In genomic region chr6:28218312-28219248, GRCh38 we compare ENCODE assay signal across 8 cellular contexts. TPM values are rescaled to one million over a fixed set of nuclear protein-coding genes. Genes with fewer than 3 reads are reported as not detected.
DNase-seq lines count a peak whose midpoint lies in the region; ATAC-seq and TF ChIP-seq lines count a peak whose summit lies in the region.

No MANE protein-coding gene starts in this region.

- H3K27ac ChIP-seq in BLaER1 treated with 17β-estradiol and CSF1 and Interleukin-3, amounts not matched to agents 10 nM and 100 nM = no peak overlapping the region
- H3K27ac ChIP-seq in adrenal gland (peak overlapping the region in 3 of 5 donors; percentile 63 to 88 (median 66)), parathyroid adenoma (peak overlapping the region; percentile 65)

- no peaks in the 10 kb centered on the region for H3K79me2 ChIP-seq in parathyroid adenoma

- intact Hi-C loops in adrenal gland (cut with DNase I) = loop anchor here in 1 of 2 donors (10.0 kb wide), 1 partner anchor 74 kb away; the partner anchor contains the start of gene ZKSCAN8
- intact Hi-C loops in left cardiac atrium (cut with DNase I) = no loop called here

- DNase-seq in NCI-H774 (lab: John Stamatoyannopoulos, UW) = peak; percentile 70
- peak; percentile 78 to 87 (median 85) for DNase-seq in adrenal gland
- DNase-seq in left cardiac atrium = peak; percentile 84

- peak overlapping the region; percentile 18 to 66 (median 47); a peak in 17 of 22 replicates for H3K4me2 ChIP-seq in BLaER1 treated with 17β-estradiol and CSF1 and Interleukin-3, amounts not matched to agents 10 nM and 100 nM
- H3K4me2 ChIP-seq in parathyroid adenoma (ENCODE audit: low read length) = peak overlapping the region; percentile 92

- H3K27me3 ChIP-seq in BLaER1 treated with 17β-estradiol and CSF1 and Interleukin-3, amounts not matched to agents 10 nM and 100 nM = peaks cover 47 to 86% (median 77%) of the 10 kb centered on the region in 11 experiments
- H3K27me3 ChIP-seq in adrenal gland (peaks cover 12% of the 10 kb centered on the region), parathyroid adenoma (ENCODE audit: control insufficient read depth, insufficient read depth, low read length) (no peaks in the 10 kb centered on the region)

- WGBS in adrenal gland, 4 donors = 8 to 20% (median 8%) methylated on average over 28 to 56 of the region's 56 CpGs

- ATAC-seq in GM18505 (IDR thresholded peaks at IDR 0.05; ENCODE audit: unreplicated experiment) (no peak), HG03159 (IDR thresholded peaks at IDR 0.05; ENCODE audit: unreplicated experiment) (peak; percentile 53), left cardiac atrium (peak; percentile 94 to 96), GM21717 (IDR thresholded peaks at IDR 0.05; ENCODE audit: unreplicated experiment) (no peak)

- H3K4me3 ChIP-seq in BLaER1 treated with 17β-estradiol and CSF1 and Interleukin-3, amounts not matched to agents 10 nM and 100 nM = peak overlapping the region in 6 of 10 experiments; percentile 40 to 63 (median 42); a peak in 11 of 20 replicates
- H3K4me3 ChIP-seq in adrenal gland (peak overlapping the region in 3 of 4 donors; percentile 60 to 87 (median 75)), parathyroid adenoma (ENCODE audit: low read depth, low read length) (peak overlapping the region; percentile 82)

- peak overlapping the region in 1 of 11 experiments; percentile 31; a peak in 2 of 22 replicates for H3K9ac ChIP-seq in BLaER1 treated with 17β-estradiol and CSF1 and Interleukin-3, amounts not matched to agents 10 nM and 100 nM
- H3K9ac ChIP-seq in parathyroid adenoma = no peak overlapping the region

- H3K9me3 ChIP-seq in BLaER1 treated with 17β-estradiol and CSF1 and Interleukin-3, amounts not matched to agents 10 nM and 100 nM (replicated peaks in 1 of 11) = peaks cover 0 to 23% (median 0%) of the 10 kb centered on the region in 11 experiments; a peak in 5 of 22 replicates
- H3K9me3 ChIP-seq in adrenal gland (replicated peaks in 1 of 3) = no peaks in the 10 kb centered on the region
- no peaks in the 10 kb centered on the region for H3K9me3 ChIP-seq in parathyroid adenoma (ENCODE audit: control insufficient read depth, low read length)

- no peak for TF ChIP-seq CTCF in adrenal gland (IDR thresholded peaks at IDR 0.05)
- no peak for TF ChIP-seq CTCF in parathyroid adenoma (IDR thresholded peaks at IDR 0.05)

- peaks cover 0 to 8% (median 2%) of the 10 kb centered on the region in 10 experiments; a peak in 2 of 20 replicates for H3K4me1 ChIP-seq in BLaER1 treated with 17β-estradiol and CSF1 and Interleukin-3, amounts not matched to agents 10 nM and 100 nM
- H3K4me1 ChIP-seq in adrenal gland (replicated peaks in 1 of 2) = peaks cover 4 to 8% of the 10 kb centered on the region in 2 donors
- no peaks in the 10 kb centered on the region for H3K4me1 ChIP-seq in parathyroid adenoma

- H2AFZ ChIP-seq in parathyroid adenoma = peak overlapping the region; percentile 99

- no peaks in the 10 kb centered on the region for H4K20me1 ChIP-seq in BLaER1 treated with 17β-estradiol and CSF1 and Interleukin-3, amounts not matched to agents 10 nM and 100 nM

- TF ChIP-seq POLR2A in GM18505 (IDR thresholded peaks at IDR 0.05; ENCODE audit: borderline replicate concordance, extremely low read depth, insufficient read depth, insufficient read length) = peak; percentile 63
- TF ChIP-seq POLR2A in adrenal gland (IDR thresholded peaks at IDR 0.05) = no peak

- no peaks in the 10 kb centered on the region for H3K36me3 ChIP-seq in BLaER1 treated with 17β-estradiol and CSF1 and Interleukin-3, amounts not matched to agents 10 nM and 100 nM
- H3K36me3 ChIP-seq in adrenal gland (replicated peaks in 1 of 2) = no peaks in the 10 kb centered on the region
- no peaks in the 10 kb centered on the region for H3K36me3 ChIP-seq in parathyroid adenoma (ENCODE audit: control insufficient read depth, insufficient read depth, low read length)

RNA-seq across cellular contexts. Expression of gene ZSCAN9, which starts 6.5 kb away (rescaled TPM):
- total RNA-seq in adrenal gland = 10 to 100 TPM in 3 of 8 donors, 1 to 10 TPM in 5; 1.8 to 16.8 (median 9.3) TPM
- 10 to 100 TPM; 11.2 to 29.1 (median 19.1) TPM for polyA plus RNA-seq in adrenal gland
- total RNA-seq in left cardiac atrium = 1 to 10 TPM; 9.2 to 9.6 TPM

RNA-seq across cellular contexts. Expression of gene ZKSCAN4, which starts 33.5 kb away (rescaled TPM):
- total RNA-seq in adrenal gland = 1 to 10 TPM; 1.5 to 7.3 (median 4.6) TPM
- polyA plus RNA-seq in adrenal gland = 1 to 10 TPM; 3.6 to 4.3 (median 4.2) TPM
- total RNA-seq in left cardiac atrium = 1 to 10 TPM; 2.3 to 3.1 TPM

RNA-seq across cellular contexts. Expression of gene NKAPL, which starts 40.5 kb away (rescaled TPM):
- 1 to 10 TPM in 5 of 8 donors, under 1 TPM in 2, not detected in 1; 0.37 to 1.8 (median 1.3) TPM for total RNA-seq in adrenal gland
- polyA plus RNA-seq in adrenal gland = 1 to 10 TPM; 2.2 to 3.4 (median 2.3) TPM
- 1 to 10 TPM; 5.4 to 6.1 TPM for total RNA-seq in left cardiac atrium

RNA-seq across cellular contexts. Expression of gene ZSCAN26, which starts 48.4 kb away (rescaled TPM):
- total RNA-seq in adrenal gland = 10 to 100 TPM in 7 of 8 donors, 1 to 10 TPM in 1; 7.2 to 24.0 (median 16.1) TPM
- 10 to 100 TPM; 12.9 to 21.9 (median 19.0) TPM for polyA plus RNA-seq in adrenal gland
- total RNA-seq in left cardiac atrium = 10 to 100 TPM in 1 of 2 donors, 1 to 10 TPM in 1; 8.8 to 11.9 TPM

Comparison
In these comparisons a context has a peak if more than half of its experiments do, and no peak if none do; other contexts are left out.
1. H3K27ac ChIP-seq: peak in adrenal gland (3 of 5) and parathyroid adenoma (single experiment); none in BLaER1 treated with 17β-estradiol and CSF1 and Interleukin-3, amounts not matched to agents 10 nM and 100 nM (0 of 11).
2. ATAC-seq: peak in HG03159 (single experiment) and left cardiac atrium (2 of 2); none in GM18505 (single experiment) and GM21717 (single experiment).
3. Peak in every context shown above with its lines, with median percentiles within 50 percentile points of each other: H3K4me3 ChIP-seq and DNase-seq.